ENCODE assay signal across 18 cellular contexts in the genomic region with DNA sequence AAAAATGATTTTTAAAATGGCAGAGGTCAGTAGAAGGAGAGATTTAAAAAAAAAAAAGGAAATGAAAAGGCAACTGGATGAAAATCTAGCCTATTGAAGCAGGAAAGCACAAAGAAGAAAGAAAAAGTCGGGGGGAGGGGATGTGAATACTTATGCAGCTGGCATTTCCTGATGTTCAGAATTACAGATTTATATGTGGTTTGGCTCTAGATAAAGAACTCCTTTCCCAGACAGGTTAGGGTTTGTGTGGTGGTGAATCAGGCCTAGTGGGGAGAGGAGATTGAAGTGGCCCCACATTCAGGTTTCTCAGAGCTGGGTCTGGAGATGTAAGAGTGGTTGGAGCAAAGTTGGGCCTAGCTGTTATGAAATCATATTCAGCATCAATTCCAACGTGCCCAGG.
A peak's percentile ranks its signal among the peaks of the same experiment; 100 is the strongest.
DNase-seq lines count a peak whose midpoint lies in the region; ATAC-seq, FAIRE-seq and TF ChIP-seq lines count a peak whose summit lies in the region.
"Had no signal": no experiment of that assay in that cellular context is flagged by ENCODE, and none has a peak within 500 bp of the region (broad histone marks: within the 10 kb centered on the region; RNA-seq: fewer than 3 reads in every experiment).

No MANE protein-coding gene starts in this region.

- no peaks in the 10 kb centered on the region for H3K9me3 ChIP-seq in OCI-LY7 (ENCODE audit: low read length)
- no peaks in the 10 kb centered on the region for H3K9me3 ChIP-seq in H1 (ENCODE audit: insufficient read depth in 2 of 2, low read depth in 1 of 2, low read length in 1 of 2)
- H3K9me3 ChIP-seq: adrenal gland had no signal

- no peaks in the 10 kb centered on the region for H3K79me1 ChIP-seq in H1 (ENCODE audit: low read depth, low read length)

- H3K27ac ChIP-seq in OCI-LY7 (ENCODE audit: low read depth, low read length, poor library complexity, severe bottlenecking) (no peak overlapping the region), H1 (ENCODE audit: low read depth, low read length) (no peak overlapping the region; the same call in 1 of the 2 replicates)
- H3K27ac ChIP-seq: adrenal gland had no signal

- no peak overlapping the region for H2AK5ac ChIP-seq in H1 (ENCODE audit: low read depth, low read length)

- H4K5ac ChIP-seq in H1 (ENCODE audit: insufficient read length, low read depth, low read length) = no peak overlapping the region

- H2BK12ac ChIP-seq in H1 (ENCODE audit: low read depth, low read length) = no peak overlapping the region

- TF ChIP-seq CTCF in OCI-LY7 (conservative IDR thresholded peaks at IDR 0.05; ENCODE audit: low read length) = no peak
- no peak for TF ChIP-seq CTCF in H1 (IDR thresholded peaks at IDR 0.05; ENCODE audit: control extremely low read depth in 1 of 3, insufficient read depth in 1 of 3, low read depth in 1 of 3, low read length in 3 of 3)
- TF ChIP-seq CTCF in nephron progenitor cell (IDR thresholded peaks at IDR 0.05) = no peak

- H3K56ac ChIP-seq in H1 (replicated peaks; ENCODE audit: insufficient read length, low read depth, low read length) = no peak overlapping the region

- H3K18ac ChIP-seq in H1 (ENCODE audit: extremely low read depth, low read length) = no peak overlapping the region

- H4K20me1 ChIP-seq in OCI-LY7 (ENCODE audit: insufficient read depth, low read length) = no peaks in the 10 kb centered on the region
- no peaks in the 10 kb centered on the region for H4K20me1 ChIP-seq in H1 (replicated peaks in 1 of 2; ENCODE audit: control insufficient read depth in 1 of 2, insufficient read depth in 2 of 2, low read length in 2 of 2)

- H2BK120ac ChIP-seq in H1 (replicated peaks; ENCODE audit: low read depth, low read length) = no peak overlapping the region

- POLR2A ChIA-PET in OCI-LY7 (lab: Charles Lee) (interaction anchor here (0.7 kb wide), 2 partner anchors 189 to 721 kb away, joined by 3 read pairs; no protein-coding TSS in a partner anchor), H1 (lab: Charles Lee; ENCODE audit: partially characterized antibody) (no interaction called here)

- TF ChIP-seq RAD21 in H1 (IDR thresholded peaks at IDR 0.05 in 1 of 2, conservative IDR thresholded peaks at IDR 0.05 in 1 of 2; ENCODE audit: low read depth in 2 of 2, low read length in 2 of 2) = no peak

- no peak overlapping the region for H4K8ac ChIP-seq in H1 (ENCODE audit: extremely low read depth, insufficient read depth, low read length)

- H3K4me1 ChIP-seq in OCI-LY7 (ENCODE audit: insufficient read depth, low read length, poor library complexity, severe bottlenecking) (no peaks in the 10 kb centered on the region), H1 (replicated peaks in 1 of 4; ENCODE audit: control insufficient read depth in 3 of 4, insufficient read depth in 4 of 4, low read length in 3 of 4) (peaks cover 0 to 5% (median 1%) of the 10 kb centered on the region in 4 experiments; a peak in 2 of 7 replicates)
- H3K4me1 ChIP-seq: adrenal gland had no signal

- no peak for FAIRE-seq in H1 (lab: Jason Lieb, UNC)
- FAIRE-seq: GM18507, GM19239 had no signal

- H3K9ac ChIP-seq in H1 (replicated peaks in 1 of 4; ENCODE audit: extremely low read depth in 1 of 4, low read depth in 3 of 4, low read length in 3 of 4) = no peak overlapping the region

- H2BK5ac ChIP-seq in H1 (ENCODE audit: low read depth, low read length) = no peak overlapping the region

- H3K36me3 ChIP-seq in OCI-LY7 (ENCODE audit: insufficient read depth, low read length) (no peaks in the 10 kb centered on the region), H1 (ENCODE audit: control insufficient read depth in 2 of 4, insufficient read depth in 4 of 4, low read length in 3 of 4) (no peaks in the 10 kb centered on the region)
- H3K36me3 ChIP-seq: adrenal gland had no signal

- ATAC-seq in GM18909 (IDR thresholded peaks at IDR 0.05; ENCODE audit: poor library complexity, unreplicated experiment) = no peak
- no peak for ATAC-seq in left colon
- ATAC-seq: activated T-helper 17 cell treated with anti-CD3 and anti-CD28 coated beads, Interleukin-2, amount 50 U/mL, for 72 hours; left ventricle myocardium superior had no signal

- H3K14ac ChIP-seq in H1 (ENCODE audit: insufficient read length) = no peak overlapping the region

- H2AFZ ChIP-seq in OCI-LY7 (ENCODE audit: low read length) (no peak overlapping the region), H1 (ENCODE audit: low read length) (peak overlapping the region; percentile 55)

- BruUV-seq in OCI-LY7 (replicated peaks; lab: Mats Ljungman, UMichigan) = no TSS peak

- no peak overlapping the region for H4K91ac ChIP-seq in H1 (replicated peaks; ENCODE audit: insufficient read length, low read length)

- H3K4me3 ChIP-seq in OCI-LY7 (ENCODE audit: low read depth, low read length, poor library complexity, severe bottlenecking) (no peak overlapping the region), H1 (ENCODE audit: extremely low read depth in 1 of 4, insufficient read depth in 2 of 4, low read depth in 3 of 4, low read length in 4 of 4) (no peak overlapping the region)
- H3K4me3 ChIP-seq: adrenal gland had no signal

- 90% methylated on average over 2 of the region's 2 CpGs; no CpG with 5 or more reads in 1 of the 2 experiments for WGBS in H1 (ENCODE audit: extremely low coverage in 1 of 2, insufficient coverage in 1 of 2, insufficient read length in 1 of 2, insufficient replicate concordance in 2 of 2, low coverage in 1 of 2, low lambda C conversion rate in 2 of 2, missing lambda C conversion rate in 1 of 2), 2 experiments

- H3K4me2 ChIP-seq in OCI-LY7 (ENCODE audit: low read length) = no peak overlapping the region
- no peak overlapping the region for H3K4me2 ChIP-seq in H1 (ENCODE audit: insufficient read depth in 1 of 2, low read depth in 2 of 2, low read length in 2 of 2)

- no peak overlapping the region for H3K23ac ChIP-seq in H1 (ENCODE audit: insufficient read length)

- peaks cover 14% of the 10 kb centered on the region for H3K4me1 Mint-ChIP-seq in nephron progenitor cell
- H3K4me1 Mint-ChIP-seq: activated T-helper 17 cell treated with anti-CD3 and anti-CD28 coated beads, Interleukin-2, amount 50 U/mL, for 72 hours had no signal

- H3K27me3 Mint-ChIP-seq in nephron progenitor cell (ENCODE audit: low read depth, poor library complexity) = no peaks in the 10 kb centered on the region
- H3K27me3 Mint-ChIP-seq: activated T-helper 17 cell treated with anti-CD3 and anti-CD28 coated beads, Interleukin-2, amount 50 U/mL, for 72 hours had no signal

- no peaks in the 10 kb centered on the region for H3K36me3 Mint-ChIP-seq in nephron progenitor cell (ENCODE audit: low read depth)
- H3K36me3 Mint-ChIP-seq: naive B cell had no signal

- peak overlapping the region; percentile 5 for H3K27ac Mint-ChIP-seq in nephron progenitor cell
- H3K27ac Mint-ChIP-seq: activated T-helper 17 cell treated with anti-CD3 and anti-CD28 coated beads, Interleukin-2, amount 50 U/mL, for 72 hours; naive B cell had no signal

- H3K4me3 Mint-ChIP-seq in nephron progenitor cell = no peak overlapping the region
- H3K4me3 Mint-ChIP-seq: activated T-helper 17 cell treated with anti-CD3 and anti-CD28 coated beads, Interleukin-2, amount 50 U/mL, for 72 hours; naive B cell had no signal

- intact Hi-C loops in OCI-LY7 (cut with micrococcal nuclease; ENCODE audit: unreplicated experiment) = loop anchor here (10.0 kb wide), 1 partner anchor 723 kb away; no protein-coding TSS in a partner anchor
- intact Hi-C loops in left colon (cut with DNase I, micrococcal nuclease) = no loop called here

- no peaks in the 10 kb centered on the region for H3K27me3 ChIP-seq in H1 (replicated peaks in 1 of 4; ENCODE audit: control insufficient read depth in 3 of 4, extremely low read depth in 1 of 4, insufficient read depth in 3 of 4, low read length in 3 of 4)
- H3K27me3 ChIP-seq: adrenal gland had no signal

- CTCF ChIA-PET in OCI-LY7 (lab: Charles Lee; ENCODE audit: unreplicated experiment) = no interaction called here
- CTCF ChIA-PET in H1 (lab: Charles Lee; ENCODE audit: partially characterized antibody) = interaction anchor here (0.6 to 0.9 kb wide), 2 partner anchors 20 to 1138 kb away, joined by 3 read pairs; no protein-coding TSS in a partner anchor

- DNase-seq in EH (ENCODE audit: low read depth) (peak; percentile 38), OCI-LY7 (ENCODE audit: low spot score) (peak; percentile 2), H1 (ENCODE audit: low read depth in 1 of 2, low spot score in 2 of 2) (no peak), nephron progenitor cell (no peak), T-helper 1 cell (no peak), left colon (no peak)
- no peak for DNase-seq in NK-92 treated with Interleukin-12 subunit alpha and Interleukin-12 subunit beta, amount 100 ng/mL, for 24 hours (lab: John Stamatoyannopoulos, UW)
- DNase-seq: activated CD4-positive, alpha-beta T cell treated with anti-CD3 and anti-CD28 coated beads, Interleukin-2, amount 50 U/mL, for 4 hours; adrenal gland; Calu3; left ventricle myocardium superior; naive B cell; NCI-H446 treated with DMSO at 0.1 percent for 48 hours; substantia nigra had no signal

- TF ChIP-seq EP300 in H1 (IDR thresholded peaks at IDR 0.05; ENCODE audit: borderline replicate concordance in 1 of 2, low read depth in 2 of 2, low read length in 2 of 2) = no peak

- H3K9me3 Mint-ChIP-seq in nephron progenitor cell = peaks cover 9% of the 10 kb centered on the region
- H3K9me3 Mint-ChIP-seq: activated T-helper 17 cell treated with anti-CD3 and anti-CD28 coated beads, Interleukin-2, amount 50 U/mL, for 72 hours; naive B cell had no signal

- no peak overlapping the region for H3K4ac ChIP-seq in H1 (replicated peaks; ENCODE audit: insufficient read length, low read depth, low read length)

- no peaks in the 10 kb centered on the region; the same call in 1 of the 2 replicates for H3K23me2 ChIP-seq in H1 (ENCODE audit: low read depth, low read length)

- no peak overlapping the region for H2BK15ac ChIP-seq in H1 (ENCODE audit: low read length)

- TF ChIP-seq POLR2A in H1 (IDR thresholded peaks at IDR 0.05; ENCODE audit: control extremely low read depth in 1 of 2, low read depth in 2 of 2, low read length in 2 of 2) = no peak

- no peaks in the 10 kb centered on the region for H3K9me2 ChIP-seq in OCI-LY7 (ENCODE audit: insufficient read depth, low read length)

- H2BK20ac ChIP-seq in H1 (ENCODE audit: low read length) = no peak overlapping the region

- no peaks in the 10 kb centered on the region for H3K79me2 ChIP-seq in OCI-LY7 (ENCODE audit: insufficient read depth, low read depth, low read length)
- H3K79me2 ChIP-seq in H1 (ENCODE audit: control insufficient read depth in 1 of 2, insufficient read depth in 2 of 2, low read length in 2 of 2) = no peaks in the 10 kb centered on the region

TF ChIP-seq in H1, 55 proteins besides CTCF, POLR2A, EP300 and RAD21 (continues in another document):
- TF ChIP-seq TAF1 (IDR thresholded peaks at IDR 0.05; ENCODE audit: low read depth, low read length) = no peak
- no peak for TF ChIP-seq SP1 (IDR thresholded peaks at IDR 0.05; ENCODE audit: low read depth, low read length)
- no peak for TF ChIP-seq GABPA (IDR thresholded peaks at IDR 0.05; ENCODE audit: borderline replicate concordance, insufficient read depth, low read length)
- no peak for TF ChIP-seq KDM5A (IDR thresholded peaks at IDR 0.05; ENCODE audit: low read length)
- TF ChIP-seq KDM4A (IDR thresholded peaks at IDR 0.05; ENCODE audit: low read depth, low read length, severe bottlenecking) = no peak
- no peak for TF ChIP-seq SIN3A (conservative IDR thresholded peaks at IDR 0.05 in 1 of 2, IDR thresholded peaks at IDR 0.05 in 1 of 2; ENCODE audit: low read depth in 1 of 2, low read length in 2 of 2)
- no peak for TF ChIP-seq HDAC6 (IDR thresholded peaks at IDR 0.05; ENCODE audit: low read depth, low read length)

Comparison
In these comparisons a context has a peak if more than half of its experiments do, and no peak if none do; other contexts are left out.
1. DNase-seq: peak in EH (single experiment) and OCI-LY7 (single experiment); none in H1 (0 of 2), nephron progenitor cell (single experiment), NK-92 treated with Interleukin-12 subunit alpha and Interleukin-12 subunit beta, amount 100 ng/mL, for 24 hours (single experiment), T-helper 1 cell (0 of 5) and left colon (0 of 2).